1 cellular context compared by ENCODE assay signal in genomic region chr3:42519568-42519962, GRCh38.
TF ChIP-seq lines count a peak whose summit lies in the region.

No MANE protein-coding gene starts in this region.

TF ChIP-seq in SK-N-SH treated with all-trans-retinoic acid at 6 μM for 48 hours, 23 proteins besides CTCF, POLR2A, EP300 and RAD21 (continued from another document):
- TF ChIP-seq TSHZ2 (CRISPR knock-in tag; IDR thresholded peaks at IDR 0.05) = no peak
